20 cellular contexts compared by ENCODE assay signal in genomic region chr14:22304324-22304723, GRCh38.
DNase-seq lines count a peak whose midpoint lies in the region; ATAC-seq and TF ChIP-seq lines count a peak whose summit lies in the region.
"Had no signal": no experiment of that assay in that cellular context is flagged by ENCODE, and none has a peak within 500 bp of the region (broad histone marks: within the 10 kb centered on the region; RNA-seq: fewer than 3 reads in every experiment).

No MANE protein-coding gene starts in this region.

- no peaks in the 10 kb centered on the region for H3K9me3 Mint-ChIP-seq in stimulated activated naive CD8-positive, alpha-beta T cell treated with anti-CD3 and anti-CD28 coated beads, Interleukin-15, Interleukin-2, amounts not matched to agents 100 ng/mL and 50 ng/mL, for 24 hours
- H3K9me3 Mint-ChIP-seq in stimulated activated naive CD8-positive, alpha-beta T cell treated with anti-CD3 and anti-CD28 coated beads, Interleukin-15, amount 100 ng/mL, for 72 hours = no peaks in the 10 kb centered on the region
- H3K9me3 Mint-ChIP-seq in activated CD8-positive, alpha-beta T cell treated with anti-CD3 and anti-CD28 coated beads for 36 hours = no peaks in the 10 kb centered on the region

- H3K27me3 Mint-ChIP-seq in stimulated activated naive CD8-positive, alpha-beta T cell treated with anti-CD3 and anti-CD28 coated beads, Interleukin-15, Interleukin-2, amounts not matched to agents 100 ng/mL and 50 ng/mL, for 24 hours = no peaks in the 10 kb centered on the region
- H3K27me3 Mint-ChIP-seq in stimulated activated naive CD8-positive, alpha-beta T cell treated with anti-CD3 and anti-CD28 coated beads, Interleukin-15, amount 100 ng/mL, for 72 hours = no peaks in the 10 kb centered on the region
- no peaks in the 10 kb centered on the region for H3K27me3 Mint-ChIP-seq in activated CD8-positive, alpha-beta T cell treated with anti-CD3 and anti-CD28 coated beads for 36 hours

- H3K36me3 ChIP-seq in left lung (no peaks in the 10 kb centered on the region), upper lobe of right lung (no peaks in the 10 kb centered on the region), uterus (no peaks in the 10 kb centered on the region)
- H3K36me3 ChIP-seq: BE2C, brain microvascular endothelial cell, HAP-1, upper lobe of left lung had no signal

- no peaks in the 10 kb centered on the region for H3K36me3 Mint-ChIP-seq in stimulated activated naive CD8-positive, alpha-beta T cell treated with anti-CD3 and anti-CD28 coated beads, Interleukin-15, Interleukin-2, amounts not matched to agents 100 ng/mL and 50 ng/mL, for 24 hours (ENCODE audit: low read depth)
- no peaks in the 10 kb centered on the region for H3K36me3 Mint-ChIP-seq in activated CD8-positive, alpha-beta T cell treated with anti-CD3 and anti-CD28 coated beads for 36 hours (ENCODE audit: low read depth)

- H3K27me3 ChIP-seq in left lung (no peaks in the 10 kb centered on the region), upper lobe of right lung (peaks cover 5% of the 10 kb centered on the region), uterus (no peaks in the 10 kb centered on the region)
- H3K27me3 ChIP-seq: brain microvascular endothelial cell, upper lobe of left lung had no signal

- POLR2A ChIA-PET in activated CD8-positive, alpha-beta T cell treated with anti-CD3 and anti-CD28 coated beads for 36 hours (lab: Charles Lee) = no interaction called here

- H3K27ac ChIP-seq in left lung (no peak overlapping the region), upper lobe of right lung (no peak overlapping the region), uterus (no peak overlapping the region)
- H3K27ac ChIP-seq: brain microvascular endothelial cell, parathyroid adenoma, upper lobe of left lung, VCaP had no signal

- H3K27ac Mint-ChIP-seq in stimulated activated naive CD8-positive, alpha-beta T cell treated with anti-CD3 and anti-CD28 coated beads, Interleukin-15, Interleukin-2, amounts not matched to agents 100 ng/mL and 50 ng/mL, for 24 hours = peak overlapping the region; percentile 11
- no peak overlapping the region for H3K27ac Mint-ChIP-seq in stimulated activated naive CD8-positive, alpha-beta T cell treated with anti-CD3 and anti-CD28 coated beads, Interleukin-15, amount 100 ng/mL, for 72 hours
- H3K27ac Mint-ChIP-seq in activated CD8-positive, alpha-beta T cell treated with anti-CD3 and anti-CD28 coated beads for 36 hours = no peak overlapping the region

- no peak for DNase-seq in stimulated activated naive CD8-positive, alpha-beta T cell treated with anti-CD3 and anti-CD28 coated beads, Interleukin-15, amount 100 ng/mL, for 72 hours
- DNase-seq in activated CD8-positive, alpha-beta T cell treated with anti-CD3 and anti-CD28 coated beads for 36 hours = no peak
- no peak for DNase-seq in left lung
- DNase-seq in upper lobe of right lung = no peak
- no peak for DNase-seq in uterus
- DNase-seq in ecto neural progenitor cell (ENCODE audit: low spot score) = no peak
- DNase-seq in midbrain (lab: John Stamatoyannopoulos, UW) = no peak
- DNase-seq: BE2C; brain microvascular endothelial cell; NCI-H2107; NCI-H510A; Right ventricle myocardium superior; stimulated activated CD4-positive, alpha-beta T cell treated with anti-CD3 and anti-CD28 coated beads, Interleukin-1b, Interleukin-23, amount 100 ng/mL, for 48 hours; upper lobe of left lung had no signal

- peak overlapping the region; percentile 63 for H3K4me3 Mint-ChIP-seq in stimulated activated naive CD8-positive, alpha-beta T cell treated with anti-CD3 and anti-CD28 coated beads, Interleukin-15, Interleukin-2, amounts not matched to agents 100 ng/mL and 50 ng/mL, for 24 hours
- peak overlapping the region in 1 of 2 donors; percentile 53 for H3K4me3 Mint-ChIP-seq in stimulated activated naive CD8-positive, alpha-beta T cell treated with anti-CD3 and anti-CD28 coated beads, Interleukin-15, amount 100 ng/mL, for 72 hours
- H3K4me3 Mint-ChIP-seq in activated CD8-positive, alpha-beta T cell treated with anti-CD3 and anti-CD28 coated beads for 36 hours = peak overlapping the region; percentile 66

- no peak for ATAC-seq in stimulated activated naive CD8-positive, alpha-beta T cell treated with anti-CD3 and anti-CD28 coated beads, Interleukin-15, amount 100 ng/mL, for 72 hours
- no peak for ATAC-seq in activated CD8-positive, alpha-beta T cell treated with anti-CD3 and anti-CD28 coated beads for 36 hours
- ATAC-seq in left lung (peak; percentile 50), upper lobe of right lung (peak; percentile 36)

- CTCF ChIA-PET in activated CD8-positive, alpha-beta T cell treated with anti-CD3 and anti-CD28 coated beads for 36 hours (lab: Charles Lee) = interaction anchor here (0.7 kb wide), 1 partner anchor 257 kb away, joined by 3 read pairs; no protein-coding TSS in a partner anchor

- TF ChIP-seq CTCF in activated CD8-positive, alpha-beta T cell treated with anti-CD3 and anti-CD28 coated beads for 36 hours (IDR thresholded peaks at IDR 0.05) = no peak
- no peak for TF ChIP-seq CTCF in left lung (IDR thresholded peaks at IDR 0.05)
- no peak for TF ChIP-seq CTCF in upper lobe of right lung (IDR thresholded peaks at IDR 0.05)
- no peak for TF ChIP-seq CTCF in uterus (IDR thresholded peaks at IDR 0.05)

- H3K4me1 Mint-ChIP-seq in stimulated activated naive CD8-positive, alpha-beta T cell treated with anti-CD3 and anti-CD28 coated beads, Interleukin-15, Interleukin-2, amounts not matched to agents 100 ng/mL and 50 ng/mL, for 24 hours (ENCODE audit: low read depth) = no peaks in the 10 kb centered on the region
- no peaks in the 10 kb centered on the region for H3K4me1 Mint-ChIP-seq in stimulated activated naive CD8-positive, alpha-beta T cell treated with anti-CD3 and anti-CD28 coated beads, Interleukin-15, amount 100 ng/mL, for 72 hours
- no peaks in the 10 kb centered on the region for H3K4me1 Mint-ChIP-seq in activated CD8-positive, alpha-beta T cell treated with anti-CD3 and anti-CD28 coated beads for 36 hours (ENCODE audit: low read depth)

- intact Hi-C loops in activated CD8-positive, alpha-beta T cell treated with anti-CD3 and anti-CD28 coated beads for 36 hours (cut with micrococcal nuclease) = loop anchor here (10.0 kb wide), 1 partner anchor 260 kb away; no protein-coding TSS in a partner anchor
- intact Hi-C loops in left lung (cut with DNase I) (no loop called here), upper lobe of right lung (cut with DNase I) (no loop called here), uterus (cut with DNase I; ENCODE audit: low total_unique reads) (no loop called here)

- no peak for TF ChIP-seq POLR2A in uterus (IDR thresholded peaks at IDR 0.05)

- H3K4me3 ChIP-seq in left lung (no peak overlapping the region), upper lobe of right lung (no peak overlapping the region), uterus (no peak overlapping the region)
- H3K4me3 ChIP-seq: coronary artery, HAP-1, lung, upper lobe of left lung had no signal

- H3K9me3 ChIP-seq in left lung = no peaks in the 10 kb centered on the region
- H3K9me3 ChIP-seq in upper lobe of right lung = no peaks in the 10 kb centered on the region
- no peaks in the 10 kb centered on the region for H3K9me3 ChIP-seq in uterus
- H3K9me3 ChIP-seq: BE2C, HAP-1, upper lobe of left lung had no signal

- no peaks in the 10 kb centered on the region for H3K4me1 ChIP-seq in left lung
- H3K4me1 ChIP-seq in upper lobe of right lung = no peaks in the 10 kb centered on the region
- H3K4me1 ChIP-seq in uterus = no peaks in the 10 kb centered on the region
- H3K4me1 ChIP-seq: BE2C, HAP-1, parathyroid adenoma, upper lobe of left lung had no signal

Comparison
In these comparisons a context has a peak if more than half of its experiments do, and no peak if none do; other contexts are left out.
1. ATAC-seq: peak in left lung (single experiment) and upper lobe of right lung (single experiment); none in stimulated activated naive CD8-positive, alpha-beta T cell treated with anti-CD3 and anti-CD28 coated beads, Interleukin-15, amount 100 ng/mL, for 72 hours (single experiment) and activated CD8-positive, alpha-beta T cell treated with anti-CD3 and anti-CD28 coated beads for 36 hours (single experiment).